Comparison of ENCODE assay signal across 8 cellular contexts in the genomic region with DNA sequence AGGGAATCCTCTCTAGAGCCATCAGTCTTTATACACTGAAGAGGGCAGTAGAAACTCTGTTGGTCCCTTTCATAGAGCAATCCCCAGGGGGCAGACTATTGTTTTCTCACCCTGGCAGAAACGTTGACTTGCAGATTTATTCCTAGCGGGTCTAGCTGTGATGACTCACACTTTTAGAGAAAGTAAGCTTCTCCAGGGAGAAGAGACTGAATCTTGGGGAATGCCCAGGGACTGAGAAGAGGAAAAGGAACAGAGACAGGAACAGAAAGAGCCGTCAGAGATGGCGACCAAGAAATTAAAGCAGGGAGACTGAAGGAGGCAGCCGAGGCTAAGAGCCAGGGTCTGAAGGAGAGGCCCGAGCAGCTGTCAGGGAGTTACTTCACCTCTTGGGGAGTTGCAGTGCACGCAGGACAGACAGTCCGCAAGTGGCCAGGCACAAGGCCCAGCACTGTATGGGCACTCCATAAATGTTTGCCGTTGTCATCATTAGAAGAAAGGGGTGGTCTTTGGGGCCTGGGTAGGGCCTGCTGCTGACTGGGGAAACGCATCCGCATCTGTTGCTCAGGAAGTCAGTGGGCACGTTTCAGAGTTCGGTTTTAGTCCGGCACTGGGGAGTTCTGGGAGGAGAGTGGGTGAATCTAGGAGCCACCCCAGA. TPM values are rescaled to one million over a fixed set of nuclear protein-coding genes. Genes with fewer than 3 reads are reported as not detected.
A peak's percentile ranks its signal among the peaks of the same experiment; 100 is the strongest.
DNase-seq lines count a peak whose midpoint lies in the region; ATAC-seq and TF ChIP-seq lines count a peak whose summit lies in the region.

No MANE protein-coding gene starts in this region.

- H3K27ac Mint-ChIP-seq in natural killer cell = peak overlapping the region; percentile 87 to 90

- peaks cover 55 to 69% of the 10 kb centered on the region in 2 donors for H3K4me1 Mint-ChIP-seq in natural killer cell

- no peaks in the 10 kb centered on the region for H3K27me3 Mint-ChIP-seq in natural killer cell (ENCODE audit: low read depth in 2 of 2)

- ATAC-seq in HG02938 (IDR thresholded peaks at IDR 0.05; ENCODE audit: unreplicated experiment) (peak; percentile 63), natural killer cell (peak; percentile 87 to 91 (median 87))

- intact Hi-C loops in natural killer cell (cut with micrococcal nuclease) = loop anchor here (1.0 to 5.0 kb wide), 3 partner anchors 12 to 209 kb away; a partner anchor contains a TSS

- no peaks in the 10 kb centered on the region for H3K36me3 Mint-ChIP-seq in natural killer cell

- H3K9me3 Mint-ChIP-seq in natural killer cell = no peaks in the 10 kb centered on the region

- TF ChIP-seq CTCF in fibroblast of the aortic adventitia (IDR thresholded peaks at IDR 0.05; ENCODE audit: insufficient read depth, low read length) = peak; percentile 62
- peak; percentile 74 for TF ChIP-seq CTCF in natural killer cell (IDR thresholded peaks at IDR 0.05)

- H3K4me3 Mint-ChIP-seq in natural killer cell = peak overlapping the region; percentile 91

- peak overlapping the region; percentile 9 for H3K4me3 ChIP-seq in fibroblast of the aortic adventitia (ENCODE audit: low read depth, low read length)

- DNase-seq in stimulated activated CD4-positive, alpha-beta T cell treated with anti-CD3 and anti-CD28 coated beads, Interleukin-15, amount 100 ng/mL, for 24 hours = peak; percentile 48
- no peak for DNase-seq in stimulated activated CD4-positive, alpha-beta T cell treated with anti-CD3 and anti-CD28 coated beads, Interleukin-2, amount 100 ng/mL, for 48 hours
- DNase-seq in NCI-H526 treated with DMSO at 0.1 percent for 48 hours (lab: John Stamatoyannopoulos, UW) (peak; percentile 73), fibroblast of the aortic adventitia (ENCODE audit: low read depth) (peak; percentile 97), natural killer cell (no peak), NCI-H1092 (lab: John Stamatoyannopoulos, UW) (no peak)
- DNase-seq in activated T-helper 9 cell treated with anti-CD3 and anti-CD28 coated beads, Interleukin-2, amount 50 U/mL, for 16 hours (ENCODE audit: low read depth) = peak; percentile 15

RNA-seq across cellular contexts. Expression of a gene that starts 13.0 kb away (rescaled TPM):
- total RNA-seq in fibroblast of the aortic adventitia (ENCODE audit: low replicate concordance) = not detected in 2 replicates
- not detected for total RNA-seq in natural killer cell

RNA-seq across cellular contexts. Expression of a gene that starts 18.4 kb away (rescaled TPM):
- total RNA-seq in fibroblast of the aortic adventitia (ENCODE audit: low replicate concordance) = 146 and 207 TPM in 2 replicates
- 100 to 1,000 TPM in 1 of 3 donors, 10 to 100 TPM in 2; 75.7 to 116 (median 87.3) TPM for total RNA-seq in natural killer cell

RNA-seq across cellular contexts. Expression of a gene that starts 51.9 kb away (rescaled TPM):
- total RNA-seq in fibroblast of the aortic adventitia (ENCODE audit: low replicate concordance) (under 0.01 TPM in 1 of 2 replicates, not detected in the other), natural killer cell (1 to 10 TPM; 1.5 to 3.0 (median 1.5) TPM)

Comparison
In these comparisons a context has a peak if more than half of its experiments do, and no peak if none do; other contexts are left out.
1. DNase-seq: peak in stimulated activated CD4-positive, alpha-beta T cell treated with anti-CD3 and anti-CD28 coated beads, Interleukin-15, amount 100 ng/mL, for 24 hours (single experiment), NCI-H526 treated with DMSO at 0.1 percent for 48 hours (single experiment), activated T-helper 9 cell treated with anti-CD3 and anti-CD28 coated beads, Interleukin-2, amount 50 U/mL, for 16 hours (single experiment) and fibroblast of the aortic adventitia (single experiment); none in stimulated activated CD4-positive, alpha-beta T cell treated with anti-CD3 and anti-CD28 coated beads, Interleukin-2, amount 100 ng/mL, for 48 hours (0 of 2), natural killer cell (single experiment) and NCI-H1092 (single experiment).